ENCODE assay signal across 1 cellular context in genomic region chr11:105781807-105782206, GRCh38.
TF ChIP-seq lines count a peak whose summit lies in the region.

No MANE protein-coding gene starts in this region.

TF ChIP-seq in GM23338, 12 proteins besides CTCF, POLR2A, EP300 and RAD21 (continued from another document):
- TF ChIP-seq ZNF462 (CRISPR knock-in tag; IDR thresholded peaks at IDR 0.05) = no peak
